In genomic region chr3:3200632-3201212, GRCh38 we compare ENCODE assay signal across 8 cellular contexts. TPM values are rescaled to one million over a fixed set of nuclear protein-coding genes. Genes with fewer than 3 reads are reported as not detected.
A peak's percentile ranks its signal among the peaks of the same experiment; 100 is the strongest.
DNase-seq lines count a peak whose midpoint lies in the region; ATAC-seq, FAIRE-seq and TF ChIP-seq lines count a peak whose summit lies in the region.

No MANE protein-coding gene starts in this region.

- TF ChIP-seq CTCF in cardiac muscle cell (IDR thresholded peaks at IDR 0.05; ENCODE audit: low read depth, low read length) (peak; percentile 76), esophagus squamous epithelium (IDR thresholded peaks at IDR 0.05) (peak; percentile 34 to 82 (median 64)), natural killer cell (IDR thresholded peaks at IDR 0.05) (peak; percentile 81)

- H3K9me3 ChIP-seq in cardiac muscle cell (ENCODE audit: low read depth) (no peaks in the 10 kb centered on the region), esophagus squamous epithelium (no peaks in the 10 kb centered on the region)

- no peaks in the 10 kb centered on the region for H3K4me1 ChIP-seq in cardiac muscle cell (ENCODE audit: low read depth)
- H3K4me1 ChIP-seq in esophagus squamous epithelium = no peaks in the 10 kb centered on the region

- no peak for TF ChIP-seq POLR2A in H54 (IDR thresholded peaks at IDR 0.05; ENCODE audit: low read depth, low read length)
- TF ChIP-seq POLR2A in esophagus squamous epithelium (IDR thresholded peaks at IDR 0.05) = no peak

- no peak overlapping the region for H3K27ac ChIP-seq in cardiac muscle cell
- no peak overlapping the region for H3K27ac ChIP-seq in esophagus squamous epithelium

- peaks cover 25% of the 10 kb centered on the region for H3K27me3 ChIP-seq in cardiac muscle cell
- no peaks in the 10 kb centered on the region for H3K27me3 ChIP-seq in esophagus squamous epithelium

- FAIRE-seq in H54 (lab: Jason Lieb, UNC) = peak; percentile 86

- H3K27me3 Mint-ChIP-seq in natural killer cell (ENCODE audit: low read depth in 2 of 2) = no peaks in the 10 kb centered on the region

- no peak overlapping the region for H3K27ac Mint-ChIP-seq in natural killer cell

- H3K36me3 Mint-ChIP-seq in natural killer cell = no peaks in the 10 kb centered on the region

- H3K36me3 ChIP-seq in cardiac muscle cell (no peaks in the 10 kb centered on the region), esophagus squamous epithelium (no peaks in the 10 kb centered on the region)

- ATAC-seq in Right ventricle myocardium inferior (no peak), SK-N-SH treated with all-trans-retinoic acid at 6 μM for 48 hours (peak; percentile 91), natural killer cell (peak in 2 of 3 donors; percentile 61 to 64)

- intact Hi-C loops in Right ventricle myocardium inferior (cut with DNase I) (loop anchor here (1.0 to 2.0 kb wide), 2 partner anchors 798 to 1090 kb away; no protein-coding TSS in a partner anchor), esophagus squamous epithelium (cut with DNase I) (loop anchor here (10.0 kb wide), 1 partner anchor 1084 kb away; no protein-coding TSS in a partner anchor), natural killer cell (cut with micrococcal nuclease) (loop anchor here (1.0 kb wide), 2 partner anchors 798 to 1090 kb away; no protein-coding TSS in a partner anchor)

- no peak overlapping the region for H3K4me3 ChIP-seq in cardiac muscle cell
- no peak overlapping the region for H3K4me3 ChIP-seq in esophagus squamous epithelium

- WGBS in esophagus squamous epithelium, 2 donors = 23 to 26% methylated on average over 7 of the region's 7 CpGs

- H3K9me3 Mint-ChIP-seq in natural killer cell = no peaks in the 10 kb centered on the region

- DNase-seq in cardiac muscle cell (ENCODE audit: low read depth in 1 of 2, low spot score in 1 of 2) (peak; percentile 74 to 85), Right ventricle myocardium inferior (ENCODE audit: missing footprints) (no peak), H54 (ENCODE audit: insufficient read length, low spot score) (no peak), LHCN-M2 (ENCODE audit: low read depth) (peak; percentile 58), esophagus squamous epithelium (lab: John Stamatoyannopoulos, UW) (no peak), natural killer cell (no peak), NCI-H446 treated with DMSO at 0.1 percent for 48 hours (lab: John Stamatoyannopoulos, UW) (no peak)

- H3K4me1 Mint-ChIP-seq in natural killer cell = peaks cover 15% of the 10 kb centered on the region in 2 donors

- H3K4me3 Mint-ChIP-seq in natural killer cell = no peak overlapping the region

TF ChIP-seq in SK-N-SH treated with all-trans-retinoic acid at 6 μM for 48 hours, 23 proteins besides CTCF, POLR2A, EP300 and RAD21:
- TF ChIP-seq TCF4 (CRISPR knock-in tag; IDR thresholded peaks at IDR 0.05; ENCODE audit: borderline replicate concordance) (no peak), ZNF565 (CRISPR knock-in tag; conservative IDR thresholded peaks at IDR 0.05; ENCODE audit: low read depth) (no peak), RARB (CRISPR knock-in tag; IDR thresholded peaks at IDR 0.05) (no peak)
TF ChIP-seq in SK-N-SH treated with all-trans-retinoic acid at 6 μM for 48 hours: peak in this region for 0.

RNA-seq across cellular contexts. Expression of gene CRBN, which starts 21.2 kb away (rescaled TPM):
- 47.3 and 63.0 TPM in 2 replicates for total RNA-seq in cardiac muscle cell
- 44.5 and 47.2 TPM in 2 replicates for polyA plus RNA-seq in cardiac muscle cell
- 46.6 TPM for total RNA-seq in Right ventricle myocardium inferior
- 19.1 and 33.7 TPM in 2 replicates for total RNA-seq in LHCN-M2 (2014; rRNA removed)
- 11.3 TPM for polyA plus RNA-seq in LHCN-M2 (2012)
- total RNA-seq in esophagus squamous epithelium = 100 to 1,000 TPM in 1 of 4 donors, 10 to 100 TPM in 3; 13.3 to 118 (median 44.6) TPM
- total RNA-seq in natural killer cell = 100 to 1,000 TPM; 126 to 166 (median 139) TPM

Comparison
In these comparisons a context has a peak if more than half of its experiments do, and no peak if none do; other contexts are left out.
1. DNase-seq: peak in cardiac muscle cell (2 of 2) and LHCN-M2 (single experiment); none in Right ventricle myocardium inferior (single experiment), H54 (single experiment), esophagus squamous epithelium (single experiment), natural killer cell (single experiment) and NCI-H446 treated with DMSO at 0.1 percent for 48 hours (single experiment).
2. Peak in every context shown above with its lines, with median percentiles within 50 percentile points of each other: CTCF ChIP-seq.